ENCODE assay signal across 10 cellular contexts in genomic region chr13:21218351-21219043, GRCh38. TPM values are rescaled to one million over a fixed set of nuclear protein-coding genes. Genes with fewer than 3 reads are reported as not detected.
DNase-seq lines count a peak whose midpoint lies in the region; ATAC-seq and TF ChIP-seq lines count a peak whose summit lies in the region.
"Had no signal": no experiment of that assay in that cellular context is flagged by ENCODE, and none has a peak within 500 bp of the region (broad histone marks: within the 10 kb centered on the region; RNA-seq: fewer than 3 reads in every experiment).

No MANE protein-coding gene starts in this region.

- no peak overlapping the region for H3K4me3 ChIP-seq in AG10803 (ENCODE audit: low read length)
- no peak overlapping the region for H3K4me3 ChIP-seq in dorsolateral prefrontal cortex
- no peak overlapping the region for H3K4me3 ChIP-seq in PC-9

- no TSS peak for BruUV-seq in PC-9 (replicated peaks; lab: Mats Ljungman, UMichigan)

- H3K9me3 ChIP-seq in PC-9 (ENCODE audit: insufficient read depth, low read depth): no peaks in the 10 kb centered on the region; the same call in none of the 2 replicates

- no peak overlapping the region for H3K4me3 Mint-ChIP-seq in mesothelial cell of epicardium

- H3K27ac ChIP-seq in dorsolateral prefrontal cortex (no peak overlapping the region), PC-9 (no peak overlapping the region)

- ATAC-seq in GM19025 (IDR thresholded peaks at IDR 0.05; ENCODE audit: low read depth, unreplicated experiment) (peak; percentile 95), HG02970 (IDR thresholded peaks at IDR 0.05; ENCODE audit: low FRiP score, unreplicated experiment) (peak; percentile 86)

- H3K27ac Mint-ChIP-seq in mesothelial cell of epicardium: no peak overlapping the region

- no peaks in the 10 kb centered on the region for H3F3A ChIP-seq in PC-9 (ENCODE audit: insufficient read depth, low read depth)

- DNase-seq in AG10803 (ENCODE audit: low read depth) (peak; percentile 20), NOMO-1 treated with DMSO at 0.1 percent for 48 hours (lab: John Stamatoyannopoulos, UW; ENCODE audit: unreplicated experiment) (peak; percentile 74), putamen (ENCODE audit: low spot score) (no peak), dorsolateral prefrontal cortex (no peak), PC-9 (no peak), mesothelial cell of epicardium (ENCODE audit: low spot score in 2 of 2, unreplicated experiment in 2 of 2) (no peak)
- DNase-seq: glutamatergic neuron, NCI-H1417 had no signal

- intact Hi-C loops in dorsolateral prefrontal cortex (cut with DNase I) (no loop called here), PC-9 (cut with micrococcal nuclease; ENCODE audit: unreplicated experiment) (no loop called here)

- H4K20me1 ChIP-seq in PC-9 (ENCODE audit: insufficient read depth): no peaks in the 10 kb centered on the region

- H3K36me3 ChIP-seq in PC-9 (ENCODE audit: low read depth): no peaks in the 10 kb centered on the region

- H3K9me3 Mint-ChIP-seq in mesothelial cell of epicardium: peaks cover 25% of the 10 kb centered on the region

- peaks cover 4% of the 10 kb centered on the region for H3K27me3 Mint-ChIP-seq in mesothelial cell of epicardium (ENCODE audit: low read depth)

- CTCF ChIA-PET in PC-9 (lab: Charles Lee): no interaction called here

- no peaks in the 10 kb centered on the region for H3K36me3 Mint-ChIP-seq in mesothelial cell of epicardium

- POLR2A ChIA-PET in PC-9 (lab: Charles Lee; ENCODE audit: unreplicated experiment): interaction anchor here (0.6 kb wide), 1 partner anchor 25 kb away, joined by 13 read pairs; no protein-coding TSS in a partner anchor

- no peaks in the 10 kb centered on the region for H3K9me2 ChIP-seq in PC-9 (ENCODE audit: insufficient read depth)

- H3K79me2 ChIP-seq in PC-9 (ENCODE audit: low read depth): no peaks in the 10 kb centered on the region

- no peak overlapping the region for H3K4me2 ChIP-seq in PC-9

- H3K4me1 Mint-ChIP-seq in mesothelial cell of epicardium: no peaks in the 10 kb centered on the region

- H2AFZ ChIP-seq in PC-9: no peak overlapping the region

- peaks cover 0 to 5% (median 0%) of the 10 kb centered on the region in 45 donors for H3K27me3 ChIP-seq in dorsolateral prefrontal cortex
- peaks cover 41% of the 10 kb centered on the region for H3K27me3 ChIP-seq in PC-9 (ENCODE audit: insufficient read depth, low read depth)

- TF ChIP-seq CTCF in AG10803 (conservative IDR thresholded peaks at IDR 0.05; ENCODE audit: low read length) (no peak), dorsolateral prefrontal cortex (IDR thresholded peaks at IDR 0.05 in 54 of 56, conservative IDR thresholded peaks at IDR 0.05 in 2 of 56; ENCODE audit: low read depth in 1 of 56, partially characterized antibody in 56 of 56) (no peak), PC-9 (conservative IDR thresholded peaks at IDR 0.05) (no peak), mesothelial cell of epicardium (IDR thresholded peaks at IDR 0.05; ENCODE audit: unreplicated experiment) (no peak)

- H3K4me1 ChIP-seq in PC-9 (replicated peaks; ENCODE audit: insufficient read depth): no peaks in the 10 kb centered on the region

RNA-seq across cellular contexts. Expression of gene MRPL57, which starts 42.0 kb away (rescaled TPM):
- total RNA-seq in dorsolateral prefrontal cortex: 10 to 100 TPM; 12.7 to 28.6 (median 19.2) TPM
- 11.0 TPM in 2 replicates for total RNA-seq in PC-9 (2021)
- 15.6 to 17.1 TPM (median 16.8 TPM) in 3 replicates for total RNA-seq in mesothelial cell of epicardium

RNA-seq across cellular contexts. Expression of gene SKA3, which starts 42.1 kb away (rescaled TPM):
- 1 to 10 TPM in 75 of 120 experiments, under 1 TPM in 42, not detected in 3; 0.16 to 3.6 (median 1.3) TPM for total RNA-seq in dorsolateral prefrontal cortex
- 12.5 and 18.9 TPM in 2 replicates for total RNA-seq in PC-9 (2021)
- total RNA-seq in mesothelial cell of epicardium: 8.8 to 13.7 TPM (median 9.3 TPM) in 3 replicates

Comparison
In these comparisons a context has a peak if more than half of its experiments do, and no peak if none do; other contexts are left out.
1. DNase-seq: peak in AG10803 (single experiment) and NOMO-1 treated with DMSO at 0.1 percent for 48 hours (single experiment); none in putamen (single experiment), dorsolateral prefrontal cortex (0 of 10), PC-9 (0 of 2) and mesothelial cell of epicardium (0 of 2).